ENCODE assay signal across 8 cellular contexts in the genomic region with DNA sequence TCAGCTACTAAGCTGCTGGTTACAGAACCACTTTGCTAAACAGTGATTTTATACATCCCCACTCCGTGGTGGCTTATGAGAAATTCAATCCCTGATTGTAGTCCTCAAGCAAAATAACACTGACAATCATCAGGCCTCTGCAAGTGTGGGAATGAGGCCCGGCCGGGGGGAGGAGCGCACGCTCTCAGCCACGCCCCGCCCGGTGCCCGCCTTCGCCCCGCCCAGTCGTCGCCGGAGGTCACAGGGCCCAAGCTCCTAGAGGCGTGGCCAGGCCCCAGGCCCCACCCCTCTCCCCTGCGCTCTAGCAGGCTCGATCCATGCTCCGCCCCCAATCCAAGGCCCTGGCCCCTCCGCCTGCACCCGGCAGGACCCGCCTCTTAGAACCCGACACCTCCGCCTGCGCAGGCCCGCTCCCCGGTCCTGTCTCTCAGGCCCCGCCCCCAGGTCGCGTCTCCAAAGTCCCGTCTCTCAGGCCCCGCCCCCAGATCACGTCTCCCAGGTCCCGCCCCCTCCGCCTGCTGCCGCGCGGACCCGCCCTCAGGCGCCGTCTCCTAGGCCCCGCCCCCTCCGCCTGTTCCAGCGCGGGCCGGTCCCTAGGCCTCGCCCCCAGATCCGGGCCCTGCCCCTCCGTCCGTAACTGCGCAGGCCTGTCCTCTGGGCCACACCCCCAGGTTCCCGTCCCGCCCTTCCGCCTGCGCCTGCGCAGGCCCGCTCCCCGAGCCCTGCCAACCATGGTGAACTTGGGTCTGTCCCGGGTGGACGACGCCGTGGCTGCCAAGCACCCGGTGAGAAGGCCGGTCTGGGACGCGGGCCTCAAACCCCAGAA. TPM values are rescaled to one million over a fixed set of nuclear protein-coding genes. Genes with fewer than 3 reads are reported as not detected.
DNase-seq lines count a peak whose midpoint lies in the region; ATAC-seq and TF ChIP-seq lines count a peak whose summit lies in the region.

Gene TMEM141 (plus strand): TSS at position 705 of the 826 bp plus-strand sequence. CDS start 27 bp downstream, at position 732.

- peak within 1 kb of the TSS; percentile 99 for H3K4me3 ChIP-seq in GM12865 (ENCODE audit: low read depth, low read length)
- H3K4me3 ChIP-seq in adipocyte (ENCODE audit: low read length), result peak within 1 kb of the TSS; percentile 96
- H3K4me3 ChIP-seq in cardiac muscle cell, result peak within 1 kb of the TSS; percentile 58
- H3K4me3 ChIP-seq in trophoblast cell (ENCODE audit: low read depth, low read length), result peak within 1 kb of the TSS; percentile 70
- H3K4me3 ChIP-seq in transverse colon, result peak within 1 kb of the TSS; percentile 54 to 86 (median 58)

- H3K27ac ChIP-seq in cardiac muscle cell (peak within 1 kb of the TSS; percentile 99), trophoblast cell (ENCODE audit: low read depth, low read length) (peak within 1 kb of the TSS; percentile 16), transverse colon (peak within 1 kb of the TSS; percentile 95 to 99 (median 96))

- H3K4ac ChIP-seq in trophoblast cell (ENCODE audit: low read depth, low read length), result peak within 1 kb of the TSS; percentile 49

- H4K91ac ChIP-seq in trophoblast cell (ENCODE audit: low read depth, low read length), result peak within 1 kb of the TSS; percentile 74

- WGBS in trophoblast cell (ENCODE audit: extremely low coverage, insufficient coverage, insufficient read length), result no CpG with 5 or more reads among the region's 65 CpGs
- WGBS in transverse colon (ENCODE audit: low coverage in 1 of 2), 2 donors, result 0% methylated on average over 32 of the region's 65 CpGs; no CpG with 5 or more reads in 1 of the 2 donors

- peak within 1 kb of the TSS; percentile 78 for H3K14ac ChIP-seq in trophoblast cell (ENCODE audit: low read length)

- H3K9me3 ChIP-seq in adipocyte (ENCODE audit: control insufficient read depth, low read length) (no peaks in the 10 kb centered on the region), cardiac muscle cell (ENCODE audit: low read depth) (no peaks in the 10 kb centered on the region), trophoblast cell (ENCODE audit: insufficient read depth, low read depth, low read length) (peaks cover 2% of the 10 kb centered on the region), transverse colon (no peaks in the 10 kb centered on the region)

- in situ Hi-C loops in transverse colon (cut with MboI; ENCODE audit: low pct_ligation_motif_present in 1 of 4, low pct_unique_long_range_greater_than_20kb in 1 of 4, low sequenced_read_pairs in 3 of 4), result loop anchor here in 2 of 4 donors (25.0 kb wide), 1 partner anchor 246 kb away; the partner anchor contains the start of genes ABCA2 (in 2 of the 2), FUT7 (in 2 of the 2) and NPDC1 (in 2 of the 2)

- peaks cover 6% of the 10 kb centered on the region for H3K36me3 ChIP-seq in adipocyte (ENCODE audit: control insufficient read depth, insufficient read depth, low read length, severe bottlenecking)
- no peaks in the 10 kb centered on the region for H3K36me3 ChIP-seq in cardiac muscle cell
- H3K36me3 ChIP-seq in trophoblast cell (ENCODE audit: control insufficient read depth in 1 of 2, insufficient read depth in 2 of 2, low read length in 2 of 2), result peaks cover 8 to 13% of the 10 kb centered on the region in 2 experiments
- H3K36me3 ChIP-seq in transverse colon, result no peaks in the 10 kb centered on the region

- TF ChIP-seq CTCF in GM12865 (IDR thresholded peaks at IDR 0.05; ENCODE audit: insufficient read depth, low read depth, low read length, missing control alignments) (no peak), cardiac muscle cell (IDR thresholded peaks at IDR 0.05; ENCODE audit: low read depth, low read length) (no peak), transverse colon (IDR thresholded peaks at IDR 0.05) (no peak)

- peak; percentile 87 for ATAC-seq in HG02798 (IDR thresholded peaks at IDR 0.05; ENCODE audit: poor library complexity, unreplicated experiment)

- H3K23ac ChIP-seq in trophoblast cell (ENCODE audit: low read length), result no peak within 1 kb of the TSS

- H2AFZ ChIP-seq in trophoblast cell (ENCODE audit: insufficient read depth, low read length, poor library complexity), result peak within 1 kb of the TSS; percentile 7

- TF ChIP-seq POLR2A in transverse colon (IDR thresholded peaks at IDR 0.05), result peak; percentile 46

- H3K4me1 ChIP-seq in adipocyte (ENCODE audit: control insufficient read depth, insufficient read depth, low read length), result peaks cover 18% of the 10 kb centered on the region
- peaks cover 54% of the 10 kb centered on the region for H3K4me1 ChIP-seq in cardiac muscle cell (ENCODE audit: low read depth)
- H3K4me1 ChIP-seq in trophoblast cell (ENCODE audit: control insufficient read depth in 1 of 2, insufficient read depth in 2 of 2, low read length in 2 of 2), result peaks cover 20 to 24% of the 10 kb centered on the region in 2 experiments
- H3K4me1 ChIP-seq in transverse colon, result peaks cover 19 to 69% (median 55%) of the 10 kb centered on the region in 4 donors

- DNase-seq in GM12865 (ENCODE audit: low read depth) (peak; percentile 100), NCI-H1436 (lab: John Stamatoyannopoulos, UW) (peak; percentile 100), T follicular helper cell (ENCODE audit: low read depth) (peak; percentile 100), adipocyte (ENCODE audit: low read depth) (peak; percentile 100), cardiac muscle cell (ENCODE audit: low read depth in 1 of 2, low spot score in 1 of 2) (peak; percentile 100), trophoblast cell (peak; percentile 99 to 100), transverse colon (peak; percentile 100)

- H3K4me2 ChIP-seq in trophoblast cell (ENCODE audit: low read length), result peak within 1 kb of the TSS; percentile 51

- intact Hi-C loops in transverse colon (cut with DNase I; ENCODE audit: low total_unique reads), result no loop called here

- H3K27me3 ChIP-seq in adipocyte (replicated peaks; ENCODE audit: control insufficient read depth, insufficient read depth, low read length) (peaks cover 9% of the 10 kb centered on the region), cardiac muscle cell (no peaks in the 10 kb centered on the region), trophoblast cell (ENCODE audit: insufficient read depth, low read length) (no peaks in the 10 kb centered on the region), transverse colon (no peaks in the 10 kb centered on the region)

- TF ChIP-seq EP300 in transverse colon (IDR thresholded peaks at IDR 0.05; ENCODE audit: low read depth), result no peak

- H2BK5ac ChIP-seq in trophoblast cell (ENCODE audit: low read depth, low read length, poor library complexity), result peak within 1 kb of the TSS; percentile 44

- peak within 1 kb of the TSS; percentile 66 for H3K18ac ChIP-seq in trophoblast cell (ENCODE audit: low read length)

- peak within 1 kb of the TSS; percentile 71 for H2AK5ac ChIP-seq in trophoblast cell (ENCODE audit: low read length)

- peak within 1 kb of the TSS; percentile 3 for H2BK12ac ChIP-seq in trophoblast cell (ENCODE audit: low read length)

- H3K9ac ChIP-seq in adipocyte (ENCODE audit: low read length) (peak within 1 kb of the TSS; percentile 95), trophoblast cell (ENCODE audit: low read length) (peak within 1 kb of the TSS; percentile 0)

- H4K8ac ChIP-seq in trophoblast cell (ENCODE audit: low read depth, low read length), result peak within 1 kb of the TSS; percentile 89

- H3K79me2 ChIP-seq in trophoblast cell (ENCODE audit: control insufficient read depth, insufficient read depth, low read length, poor library complexity), result peaks cover 4% of the 10 kb centered on the region

- H4K12ac ChIP-seq in trophoblast cell (ENCODE audit: low read depth, low read length), result peak within 1 kb of the TSS; percentile 36

- H2BK120ac ChIP-seq in trophoblast cell (ENCODE audit: insufficient read depth, low read length, poor library complexity), result peak within 1 kb of the TSS; percentile 35

- H3K79me1 ChIP-seq in trophoblast cell (ENCODE audit: low read length), result peaks cover 11% of the 10 kb centered on the region

RNA-seq across cellular contexts. Expression of gene TMEM141, which starts in this region (rescaled TPM):
- total RNA-seq in cardiac muscle cell, result 200 and 306 TPM in 2 replicates
- polyA plus RNA-seq in cardiac muscle cell, result 169 and 238 TPM in 2 replicates
- 82.7 and 84.5 TPM in 2 replicates for polyA plus RNA-seq in trophoblast cell (2013)
- 100 to 1,000 TPM; 179 to 392 (median 224) TPM for total RNA-seq in transverse colon

Comparison
In these comparisons a context has a peak if more than half of its experiments do, and no peak if none do; other contexts are left out.
1. Peak in every context shown above with its lines: DNase-seq, ATAC-seq, H3K4me3 ChIP-seq and H3K27ac ChIP-seq.
2. H3K27ac ChIP-seq: peak in every context shown above with its lines; median percentile 99 in cardiac muscle cell; 96 in transverse colon; 16 in trophoblast cell.